Comparison of ENCODE assay signal across 26 cellular contexts in the genomic region with DNA sequence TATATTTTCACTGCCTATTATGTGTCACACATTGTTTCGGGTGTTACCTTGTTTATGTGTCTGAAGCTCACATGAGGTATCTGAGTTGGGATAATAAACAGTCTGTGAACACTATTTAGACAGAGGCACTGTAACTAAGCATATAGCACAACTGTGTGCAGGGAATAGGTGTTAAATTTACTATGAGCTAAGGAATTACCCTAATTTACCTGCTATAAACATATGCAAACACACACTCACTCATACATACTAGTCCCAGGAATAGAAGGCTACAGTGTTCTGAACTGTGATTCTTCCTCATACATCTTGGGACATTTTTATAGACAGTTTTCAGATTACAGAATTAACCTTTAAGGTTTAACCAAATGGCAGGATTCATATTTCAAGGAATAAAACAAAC.
"Had no signal": no experiment of that assay in that cellular context is flagged by ENCODE, and none has a peak within 500 bp of the region (broad histone marks: within the 10 kb centered on the region; RNA-seq: fewer than 3 reads in every experiment).

No MANE protein-coding gene starts in this region.

- DNase-seq: stimulated activated CD4-positive, alpha-beta T cell treated with anti-CD3 and anti-CD28 coated beads, Interleukin-2, amount 100 ng/mL, for 48 hours; stimulated activated CD4-positive, alpha-beta T cell treated with anti-CD3 and anti-CD28 coated beads, Interleukin-4, amount 100 ng/mL, for 1 hour; stimulated activated CD4-positive, alpha-beta T cell treated with anti-CD3 and anti-CD28 coated beads, Interleukin-4, amount 100 ng/mL, for 24 hours; stimulated activated CD4-positive, alpha-beta T cell treated with anti-CD3 and anti-CD28 coated beads, Interleukin-4, amount 100 ng/mL, for 4 hours; stimulated activated CD8-positive, alpha-beta memory T cell treated with anti-CD3 and anti-CD28 coated beads, Interleukin-4, amount 100 ng/mL, for 48 hours; stimulated activated naive B cell treated with anti-CD40 and anti-IgM and Interleukin-4, amounts not matched to agents 10 μg/mL and 1 μg/mL and 100 μg/mL, for 72 hours; stimulated activated naive CD4-positive, alpha-beta T cell; stimulated activated naive CD4-positive, alpha-beta T cell treated with Interleukin-2 at 50 U/mL for 16 hours; stimulated activated naive CD8-positive, alpha-beta T cell treated with anti-CD3 and anti-CD28 coated beads, Interleukin-15, amount 100 ng/mL, for 72 hours; stimulated activated naive CD8-positive, alpha-beta T cell treated with anti-CD3 and anti-CD28 coated beads, Interleukin-15, Interleukin-2, amounts not matched to agents 100 U/mL and 50 U/mL, for 24 hours; stomach; substantia nigra; testis; thyroid gland; tibial artery; transverse colon; trophoblast cell; upper lobe of left lung; upper lobe of right lung; uterus had no signal

- H3K27me3 ChIP-seq: stomach, suprapubic skin, testis, thyroid gland, tibial artery, tibial nerve, transverse colon, upper lobe of left lung, upper lobe of right lung, uterus, vagina had no signal

- ATAC-seq: stimulated activated effector memory CD8-positive, alpha-beta T cell treated with anti-CD3 and anti-CD28 coated beads, Interleukin-12 subunit alpha, Interleukin-12 subunit beta, amount 100 ng/mL, for 72 hours; stimulated activated memory B cell treated with anti-CD40 and anti-IgM and Interleukin-4, amounts not matched to agents 10 μg/mL and 1 μg/mL and 100 μg/mL, for 72 hours; stimulated activated naive B cell treated with anti-CD40 and anti-IgM and Interleukin-4, amounts not matched to agents 10 μg/mL and 1 μg/mL and 100 μg/mL, for 72 hours; stimulated activated naive CD8-positive, alpha-beta T cell treated with anti-CD3 and anti-CD28 coated beads, Interleukin-15, amount 100 ng/mL, for 72 hours; stimulated activated naive CD8-positive, alpha-beta T cell treated with anti-CD3 and anti-CD28 coated beads, Interleukin-15, Interleukin-2, amounts not matched to agents 100 U/mL and 50 U/mL, for 24 hours; upper lobe of right lung had no signal

- H3K36me3 ChIP-seq: stomach, suprapubic skin, thoracic aorta, thyroid gland, tibial artery, tibial nerve, transverse colon, upper lobe of left lung, upper lobe of right lung, uterus, vagina had no signal

- H3K9me3 ChIP-seq: stomach, suprapubic skin, testis, thoracic aorta, thyroid gland, tibial artery, tibial nerve, transverse colon, upper lobe of left lung, upper lobe of right lung, uterus, vagina had no signal

- H3K4me3 ChIP-seq: stomach, suprapubic skin, testis, thoracic aorta, thyroid gland, tibial artery, tibial nerve, transverse colon, upper lobe of left lung, upper lobe of right lung, uterus, vagina had no signal

- H3K4me1 ChIP-seq: stomach, suprapubic skin, testis, thyroid gland, tibial artery, tibial nerve, transverse colon, upper lobe of left lung, upper lobe of right lung, uterus, vagina had no signal

- H3K27ac ChIP-seq: stomach, suprapubic skin, testis, thoracic aorta, thyroid gland, tibial artery, tibial nerve, transverse colon, upper lobe of left lung, upper lobe of right lung, uterus, vagina had no signal
